Comparison of ENCODE assay signal across 8 cellular contexts in the genomic region with DNA sequence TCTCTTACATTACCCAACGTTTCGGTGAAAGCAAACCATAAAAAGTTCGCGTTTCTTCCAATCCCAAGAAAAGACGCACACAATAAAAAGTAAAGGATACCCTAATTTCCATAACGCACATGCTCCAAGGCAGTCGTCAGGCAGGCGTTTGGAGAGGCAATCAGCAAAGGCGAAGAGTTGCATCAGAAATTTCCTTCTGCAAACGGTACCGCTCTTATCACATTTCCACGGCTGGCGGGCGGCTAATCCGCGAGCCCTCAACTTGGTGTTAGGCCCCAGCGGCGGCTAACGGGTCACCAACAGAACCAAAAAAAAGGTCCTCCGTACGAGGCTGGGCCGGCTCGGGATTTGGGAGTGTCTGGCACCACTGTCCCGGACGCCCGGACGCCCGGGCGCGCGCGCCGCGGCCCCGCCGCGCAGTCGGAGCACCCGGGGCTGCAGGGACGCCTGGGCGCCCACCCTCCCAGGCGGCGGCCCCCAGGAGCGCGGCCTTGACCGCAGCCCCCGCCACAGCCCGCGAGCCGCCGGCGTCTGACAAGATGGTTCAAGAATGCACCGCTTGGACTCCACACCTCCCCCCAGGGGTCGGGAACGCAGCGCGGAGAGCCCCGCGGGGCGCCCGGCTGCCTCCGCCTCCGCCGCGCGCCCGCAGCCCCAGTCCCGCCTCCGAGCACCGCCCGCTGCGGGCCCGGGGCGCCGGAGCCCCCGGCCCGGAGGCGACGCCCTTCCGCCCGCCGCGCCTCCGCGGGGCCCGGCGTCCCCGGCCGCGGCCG. TPM values are rescaled to one million over a fixed set of nuclear protein-coding genes. Genes with fewer than 3 reads are reported as not detected.
A peak's percentile ranks its signal among the peaks of the same experiment; 100 is the strongest.
DNase-seq lines count a peak whose midpoint lies in the region; ATAC-seq and TF ChIP-seq lines count a peak whose summit lies in the region.

No MANE protein-coding gene starts in this region.

- H3K9me3 ChIP-seq in effector memory CD4-positive, alpha-beta T cell (ENCODE audit: control insufficient read depth, low read length) = no peaks in the 10 kb centered on the region
- H3K9me3 ChIP-seq in upper lobe of right lung = no peaks in the 10 kb centered on the region

- intact Hi-C loops in upper lobe of right lung (cut with DNase I) = no loop called here

- no peaks in the 10 kb centered on the region for H3K36me3 ChIP-seq in effector memory CD4-positive, alpha-beta T cell (ENCODE audit: control insufficient read depth, insufficient read depth, low read length)
- no peaks in the 10 kb centered on the region for H3K36me3 ChIP-seq in upper lobe of right lung

- ATAC-seq in upper lobe of right lung (peak; percentile 22), HG02885 (IDR thresholded peaks at IDR 0.05; ENCODE audit: poor library complexity, unreplicated experiment) (no peak), GM21515 (IDR thresholded peaks at IDR 0.05; ENCODE audit: unreplicated experiment) (no peak)

- DNase-seq in activated T-cell treated with anti-CD3 and anti-CD28 coated beads, Interleukin-2, amount 50 U/mL, for 1 hour = peak; percentile 43
- DNase-seq in activated T-cell treated with anti-CD3 and anti-CD28 coated beads for 4 hours (no peak), SKM-1 (lab: John Stamatoyannopoulos, UW; ENCODE audit: unreplicated experiment) (peak; percentile 35), lung microvascular endothelial cell (ENCODE audit: low read depth in 2 of 2) (peak; percentile 47 to 51), upper lobe of right lung (peak; percentile 68)
- DNase-seq in effector memory CD4-positive, alpha-beta T cell = no peak

- no peaks in the 10 kb centered on the region for H3K4me1 ChIP-seq in effector memory CD4-positive, alpha-beta T cell (ENCODE audit: control insufficient read depth, insufficient read depth, low read length, poor library complexity, severe bottlenecking)
- peaks cover 20% of the 10 kb centered on the region for H3K4me1 ChIP-seq in upper lobe of right lung

- H3K4me3 ChIP-seq in effector memory CD4-positive, alpha-beta T cell (ENCODE audit: insufficient read depth, low read depth, low read length, poor library complexity, severe bottlenecking) = peak overlapping the region; percentile 30
- H3K4me3 ChIP-seq in upper lobe of right lung = peak overlapping the region; percentile 64

- no peaks in the 10 kb centered on the region for H3K27me3 ChIP-seq in effector memory CD4-positive, alpha-beta T cell (replicated peaks; ENCODE audit: control insufficient read depth, insufficient read depth, low read length, poor library complexity, severe bottlenecking)
- H3K27me3 ChIP-seq in upper lobe of right lung = no peaks in the 10 kb centered on the region

- no peak for TF ChIP-seq CTCF in upper lobe of right lung (IDR thresholded peaks at IDR 0.05)

- H3K27ac ChIP-seq in effector memory CD4-positive, alpha-beta T cell (ENCODE audit: insufficient read depth, low read length, poor library complexity, severe bottlenecking) = no peak overlapping the region
- H3K27ac ChIP-seq in upper lobe of right lung = peak overlapping the region; percentile 38

RNA-seq across cellular contexts. Expression of gene GRB10, which starts 9.8 kb away (rescaled TPM):
- 59.9 and 70.4 TPM in 2 replicates for total RNA-seq in lung microvascular endothelial cell
- total RNA-seq in upper lobe of right lung = 58.6 TPM

Comparison
In these comparisons a context has a peak if more than half of its experiments do, and no peak if none do; other contexts are left out.
1. DNase-seq: peak in activated T-cell treated with anti-CD3 and anti-CD28 coated beads, Interleukin-2, amount 50 U/mL, for 1 hour (single experiment), SKM-1 (single experiment), lung microvascular endothelial cell (2 of 2) and upper lobe of right lung (single experiment); none in activated T-cell treated with anti-CD3 and anti-CD28 coated beads for 4 hours (single experiment) and effector memory CD4-positive, alpha-beta T cell (0 of 3).